ENCODE assay signal across 1 cellular context in the genomic region with DNA sequence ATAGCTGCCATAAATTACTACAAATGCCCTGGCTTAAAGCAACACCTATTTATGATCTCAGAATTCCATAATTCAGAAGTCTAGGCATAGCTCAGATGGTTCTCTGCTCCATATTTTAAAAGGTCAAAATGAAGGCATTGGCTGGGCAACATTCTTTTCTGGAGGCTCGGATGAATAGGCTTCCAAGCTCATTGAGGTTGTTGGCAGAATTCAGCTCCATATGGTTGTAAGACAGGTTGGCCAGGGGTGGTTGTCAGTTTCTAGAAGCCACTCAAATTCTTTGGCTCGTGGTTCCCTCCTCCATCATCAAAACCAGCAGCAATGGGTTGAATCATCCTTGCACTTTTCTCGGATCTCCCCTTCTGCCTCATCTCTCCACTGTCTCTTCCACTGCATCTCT.
A peak's percentile ranks its signal among the peaks of the same experiment; 100 is the strongest.
TF ChIP-seq lines count a peak whose summit lies in the region.

No MANE protein-coding gene starts in this region.

TF ChIP-seq in K562, 482 proteins besides CTCF, POLR2A, EP300 and RAD21:
- TF ChIP-seq SMAD1 (IDR thresholded peaks at IDR 0.05; ENCODE audit: low read depth, low read length, partially characterized antibody) (no peak), ARID2 (IDR thresholded peaks at IDR 0.05) (no peak), ASH1L (IDR thresholded peaks at IDR 0.05; ENCODE audit: borderline replicate concordance, low read depth, partially characterized antibody) (no peak), ZSCAN29 (IDR thresholded peaks at IDR 0.05) (no peak), POLR2B (IDR thresholded peaks at IDR 0.05; ENCODE audit: low read depth, partially characterized antibody) (peak; percentile 24), NFXL1 (CRISPR knock-in tag; IDR thresholded peaks at IDR 0.05) (no peak), POLR2AphosphoS5 (IDR thresholded peaks at IDR 0.05; ENCODE audit: control insufficient read depth, insufficient read depth, low read depth, low read length) (0 out of 2 replicates have a peak, but pooled peaks have one; percentile 17), POLR2AphosphoS2 (IDR thresholded peaks at IDR 0.05; ENCODE audit: low read length) (peak; percentile 41; the same call in 1 of the 2 replicates), MTA2 (IDR thresholded peaks at IDR 0.05; ENCODE audit: low read depth) (no peak), MAFG (tag; conservative IDR thresholded peaks at IDR 0.05) (no peak), ETS2 (tag; IDR thresholded peaks at IDR 0.05; ENCODE audit: borderline replicate concordance, poor library complexity, severe bottlenecking) (no peak)
- TF ChIP-seq, protein P1, sequence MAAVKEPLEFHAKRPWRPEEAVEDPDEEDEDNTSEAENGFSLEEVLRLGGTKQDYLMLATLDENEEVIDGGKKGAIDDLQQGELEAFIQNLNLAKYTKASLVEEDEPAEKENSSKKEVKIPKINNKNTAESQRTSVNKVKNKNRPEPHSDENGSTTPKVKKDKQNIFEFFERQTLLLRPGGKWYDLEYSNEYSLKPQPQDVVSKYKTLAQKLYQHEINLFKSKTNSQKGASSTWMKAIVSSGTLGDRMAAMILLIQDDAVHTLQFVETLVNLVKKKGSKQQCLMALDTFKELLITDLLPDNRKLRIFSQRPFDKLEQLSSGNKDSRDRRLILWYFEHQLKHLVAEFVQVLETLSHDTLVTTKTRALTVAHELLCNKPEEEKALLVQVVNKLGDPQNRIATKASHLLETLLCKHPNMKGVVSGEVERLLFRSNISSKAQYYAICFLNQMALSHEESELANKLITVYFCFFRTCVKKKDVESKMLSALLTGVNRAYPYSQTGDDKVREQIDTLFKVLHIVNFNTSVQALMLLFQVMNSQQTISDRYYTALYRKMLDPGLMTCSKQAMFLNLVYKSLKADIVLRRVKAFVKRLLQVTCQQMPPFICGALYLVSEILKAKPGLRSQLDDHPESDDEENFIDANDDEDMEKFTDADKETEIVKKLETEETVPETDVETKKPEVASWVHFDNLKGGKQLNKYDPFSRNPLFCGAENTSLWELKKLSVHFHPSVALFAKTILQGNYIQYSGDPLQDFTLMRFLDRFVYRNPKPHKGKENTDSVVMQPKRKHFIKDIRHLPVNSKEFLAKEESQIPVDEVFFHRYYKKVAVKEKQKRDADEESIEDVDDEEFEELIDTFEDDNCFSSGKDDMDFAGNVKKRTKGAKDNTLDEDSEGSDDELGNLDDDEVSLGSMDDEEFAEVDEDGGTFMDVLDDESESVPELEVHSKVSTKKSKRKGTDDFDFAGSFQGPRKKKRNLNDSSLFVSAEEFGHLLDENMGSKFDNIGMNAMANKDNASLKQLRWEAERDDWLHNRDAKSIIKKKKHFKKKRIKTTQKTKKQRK (IDR thresholded peaks at IDR 0.05; ENCODE audit: borderline replicate concordance, low read depth, low read length): no peak
- TF ChIP-seq, protein P2, sequence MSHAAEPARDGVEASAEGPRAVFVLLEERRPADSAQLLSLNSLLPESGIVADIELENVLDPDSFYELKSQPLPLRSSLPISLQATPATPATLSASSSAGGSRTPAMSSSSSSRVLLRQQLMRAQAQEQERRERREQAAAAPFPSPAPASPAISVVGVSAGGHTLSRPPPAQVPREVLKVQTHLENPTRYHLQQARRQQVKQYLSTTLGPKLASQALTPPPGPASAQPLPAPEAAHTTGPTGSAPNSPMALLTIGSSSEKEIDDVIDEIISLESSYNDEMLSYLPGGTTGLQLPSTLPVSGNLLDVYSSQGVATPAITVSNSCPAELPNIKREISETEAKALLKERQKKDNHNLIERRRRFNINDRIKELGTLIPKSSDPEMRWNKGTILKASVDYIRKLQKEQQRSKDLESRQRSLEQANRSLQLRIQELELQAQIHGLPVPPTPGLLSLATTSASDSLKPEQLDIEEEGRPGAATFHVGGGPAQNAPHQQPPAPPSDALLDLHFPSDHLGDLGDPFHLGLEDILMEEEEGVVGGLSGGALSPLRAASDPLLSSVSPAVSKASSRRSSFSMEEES (CRISPR knock-in tag; IDR thresholded peaks at IDR 0.05): no peak
